3 cellular contexts compared by ENCODE assay signal in genomic region chr10:125369382-125370326, GRCh38.
TF ChIP-seq lines count a peak whose summit lies in the region.

No MANE protein-coding gene starts in this region.

TF ChIP-seq in IMR-90, 13 proteins besides CTCF, POLR2A, EP300 and RAD21:
- TF ChIP-seq CHD1 (IDR thresholded peaks at IDR 0.05; ENCODE audit: low read depth, low read length) = no peak
- TF ChIP-seq CEBPB (IDR thresholded peaks at IDR 0.05; ENCODE audit: low read depth, low read length) = peak; percentile 26; the same call in 1 of the 2 replicates
TF ChIP-seq in IMR-90: peak in this region for 1.

TF ChIP-seq in H1, 55 proteins besides CTCF, POLR2A, EP300 and RAD21:
- TF ChIP-seq JUND (IDR thresholded peaks at IDR 0.05; ENCODE audit: low read length) (no peak), EZH2 (IDR thresholded peaks at IDR 0.05; ENCODE audit: low read depth, low read length, severe bottlenecking) (no peak), EGR1 (IDR thresholded peaks at IDR 0.05; ENCODE audit: borderline replicate concordance, low read depth, low read length) (no peak)
TF ChIP-seq in H1: peak in this region for 0.

TF ChIP-seq in HepG2, 621 proteins besides CTCF, POLR2A, EP300 and RAD21:
- TF ChIP-seq E2F1 (CRISPR knock-in tag; IDR thresholded peaks at IDR 0.05) (no peak), ATF7 (IDR thresholded peaks at IDR 0.05) (peak; percentile 61), ATF7 (CRISPR knock-in tag; IDR thresholded peaks at IDR 0.05) (no peak), GLMP (CRISPR knock-in tag; IDR thresholded peaks at IDR 0.05; ENCODE audit: borderline replicate concordance) (no peak), MTF2 (CRISPR knock-in tag; IDR thresholded peaks at IDR 0.05; ENCODE audit: borderline replicate concordance) (no peak)
